ENCODE assay signal across 8 cellular contexts in the genomic region with DNA sequence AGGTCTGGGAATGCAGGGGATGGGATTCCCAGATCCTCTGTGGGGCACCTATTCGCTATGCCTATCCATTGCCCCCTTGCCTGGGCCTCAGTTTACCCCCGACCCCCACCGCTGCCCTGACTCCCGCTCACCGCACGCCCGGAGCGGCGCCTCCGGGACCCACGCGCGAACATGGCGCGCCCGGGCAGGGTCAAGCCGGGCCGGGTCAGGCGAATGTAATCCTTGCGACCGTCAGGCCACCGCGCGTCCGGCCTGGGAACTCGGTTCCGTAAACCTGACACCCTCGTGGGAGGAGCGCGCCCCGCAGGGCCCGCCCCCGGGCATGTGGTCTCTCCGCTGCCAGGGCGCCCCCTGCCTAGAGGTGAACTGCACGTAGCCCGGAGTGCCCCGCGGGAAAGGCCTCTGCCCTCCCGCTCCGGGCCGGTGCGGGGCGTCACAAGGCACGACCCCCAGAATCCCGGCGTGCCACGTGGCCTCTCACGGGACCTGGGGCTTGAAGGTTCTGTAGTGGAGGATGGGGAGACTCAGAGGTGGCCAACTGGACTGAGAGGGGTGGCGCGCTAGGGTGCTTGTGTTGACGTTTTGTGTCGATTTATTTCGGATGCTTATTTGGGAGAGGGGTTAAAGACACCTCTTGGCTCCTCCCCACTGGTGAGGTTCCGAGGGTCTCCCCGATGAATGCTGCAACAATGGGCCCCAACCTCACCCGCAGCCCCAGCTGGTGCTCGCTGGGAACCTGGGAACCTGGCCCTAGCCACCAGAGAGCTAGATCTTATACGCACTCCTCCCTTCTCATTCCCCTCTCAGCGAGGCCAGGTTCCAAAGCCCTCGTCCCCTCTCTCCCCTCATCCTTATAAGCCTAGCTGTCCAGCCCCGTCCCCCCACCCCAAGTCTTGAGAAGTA.
DNase-seq lines count a peak whose midpoint lies in the region; TF ChIP-seq lines count a peak whose summit lies in the region.

A gene with protein sequence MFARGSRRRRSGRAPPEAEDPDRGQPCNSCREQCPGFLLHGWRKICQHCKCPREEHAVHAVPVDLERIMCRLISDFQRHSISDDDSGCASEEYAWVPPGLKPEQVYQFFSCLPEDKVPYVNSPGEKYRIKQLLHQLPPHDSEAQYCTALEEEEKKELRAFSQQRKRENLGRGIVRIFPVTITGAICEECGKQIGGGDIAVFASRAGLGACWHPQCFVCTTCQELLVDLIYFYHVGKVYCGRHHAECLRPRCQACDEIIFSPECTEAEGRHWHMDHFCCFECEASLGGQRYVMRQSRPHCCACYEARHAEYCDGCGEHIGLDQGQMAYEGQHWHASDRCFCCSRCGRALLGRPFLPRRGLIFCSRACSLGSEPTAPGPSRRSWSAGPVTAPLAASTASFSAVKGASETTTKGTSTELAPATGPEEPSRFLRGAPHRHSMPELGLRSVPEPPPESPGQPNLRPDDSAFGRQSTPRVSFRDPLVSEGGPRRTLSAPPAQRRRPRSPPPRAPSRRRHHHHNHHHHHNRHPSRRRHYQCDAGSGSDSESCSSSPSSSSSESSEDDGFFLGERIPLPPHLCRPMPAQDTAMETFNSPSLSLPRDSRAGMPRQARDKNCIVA (minus strand): TSS at position 249 of the 903 bp plus-strand sequence. CDS start 76 bp downstream, at position 173.

- H3K4me3 ChIP-seq in HUES6 (ENCODE audit: low read depth, low read length) (peak within 1 kb of the TSS; percentile 78), parathyroid adenoma (ENCODE audit: low read depth, low read length) (peak within 1 kb of the TSS; percentile 61)

- H3K36me3 ChIP-seq in HUES6 (ENCODE audit: control insufficient read depth, insufficient read depth, low read length) (peaks cover 14% of the 10 kb centered on the region), parathyroid adenoma (ENCODE audit: control insufficient read depth, insufficient read depth, low read length) (no peaks in the 10 kb centered on the region)

- H3K79me2 ChIP-seq in parathyroid adenoma: no peaks in the 10 kb centered on the region

- H3K9ac ChIP-seq in HUES6 (ENCODE audit: low read length): peak within 1 kb of the TSS; percentile 28
- peak within 1 kb of the TSS; percentile 28 for H3K9ac ChIP-seq in parathyroid adenoma

- H3K4me2 ChIP-seq in parathyroid adenoma (ENCODE audit: low read length): peak within 1 kb of the TSS; percentile 67

- TF ChIP-seq CTCF in parathyroid adenoma (IDR thresholded peaks at IDR 0.05): peak; percentile 38

- H3K27ac ChIP-seq in HUES6 (ENCODE audit: low read depth, low read length) (no peak within 1 kb of the TSS), parathyroid adenoma (peak within 1 kb of the TSS; percentile 82)

- peaks cover 11% of the 10 kb centered on the region; the same call in 1 of the 2 replicates for H3K4me1 ChIP-seq in HUES6 (ENCODE audit: control insufficient read depth, insufficient read depth, low read length)
- H3K4me1 ChIP-seq in parathyroid adenoma: no peaks in the 10 kb centered on the region

- H3K27me3 ChIP-seq in HUES6 (ENCODE audit: control insufficient read depth, insufficient read depth, low read length) (no peaks in the 10 kb centered on the region), parathyroid adenoma (ENCODE audit: control insufficient read depth, insufficient read depth, low read length) (no peaks in the 10 kb centered on the region)

- H2AFZ ChIP-seq in parathyroid adenoma: peak within 1 kb of the TSS; percentile 83

- DNase-seq in DMS153 (lab: John Stamatoyannopoulos, UW) (peak; percentile 21), DMS153 treated with DMSO at 0.1 percent for 48 hours (lab: John Stamatoyannopoulos, UW; ENCODE audit: unreplicated experiment) (no peak), RKO (ENCODE audit: low spot score) (peak; percentile 81), glomerular visceral epithelial cell (ENCODE audit: extremely low spot score) (peak; percentile 62), DMS114 treated with DMSO at 0.1 percent for 48 hours (lab: John Stamatoyannopoulos, UW; ENCODE audit: unreplicated experiment) (no peak)
- DNase-seq in activated naive CD4-positive, alpha-beta T cell (lab: John Stamatoyannopoulos, UW): peak; percentile 15 to 63 (median 23)

- peaks cover 11% of the 10 kb centered on the region; the same call in 1 of the 2 replicates for H3K9me3 ChIP-seq in HUES6 (ENCODE audit: control insufficient read depth, insufficient read depth, low read depth, low read length)
- H3K9me3 ChIP-seq in parathyroid adenoma (ENCODE audit: control insufficient read depth, low read length): no peaks in the 10 kb centered on the region

Comparison
In these comparisons a context has a peak if more than half of its experiments do, and no peak if none do; other contexts are left out.
1. DNase-seq: peak in DMS153 (single experiment), RKO (single experiment), activated naive CD4-positive, alpha-beta T cell (4 of 4) and glomerular visceral epithelial cell (single experiment); none in DMS153 treated with DMSO at 0.1 percent for 48 hours (single experiment) and DMS114 treated with DMSO at 0.1 percent for 48 hours (single experiment).